ENCODE assay signal across 1 cellular context in genomic region chr20:50980851-50981713, GRCh38.
TF ChIP-seq lines count a peak whose summit lies in the region.

No MANE protein-coding gene starts in this region.

TF ChIP-seq in HepG2, 621 proteins besides CTCF, POLR2A, EP300 and RAD21 (continued from another document and continues in another):
- TF ChIP-seq GMEB1 (CRISPR knock-in tag; IDR thresholded peaks at IDR 0.05; ENCODE audit: borderline replicate concordance) (no peak), CHD2 (IDR thresholded peaks at IDR 0.05; ENCODE audit: low read depth, low read length) (no peak), DMTF1 (CRISPR knock-in tag; IDR thresholded peaks at IDR 0.05) (no peak), ZFY (CRISPR knock-in tag; IDR thresholded peaks at IDR 0.05) (no peak; the same call in 1 of the 2 replicates), TOE1 (CRISPR knock-in tag; IDR thresholded peaks at IDR 0.05) (no peak), STAG1 (CRISPR knock-in tag; IDR thresholded peaks at IDR 0.05) (peak; percentile 74), ZNF335 (CRISPR knock-in tag; IDR thresholded peaks at IDR 0.05) (no peak), ARID4A (CRISPR knock-in tag; IDR thresholded peaks at IDR 0.05; ENCODE audit: borderline replicate concordance) (0 out of 2 replicates have a peak, but pooled peaks have one; percentile 33), PPARG (CRISPR knock-in tag; conservative IDR thresholded peaks at IDR 0.05) (no peak), ZNF143 (CRISPR knock-in tag; IDR thresholded peaks at IDR 0.05) (no peak), MEIS2 (CRISPR knock-in tag; IDR thresholded peaks at IDR 0.05) (peak; percentile 56), FOXA1 (IDR thresholded peaks at IDR 0.05) (no peak), FOXA1 (CRISPR knock-in tag; IDR thresholded peaks at IDR 0.05) (no peak), REPIN1 (CRISPR knock-in tag; IDR thresholded peaks at IDR 0.05; ENCODE audit: borderline replicate concordance, low read depth) (peak; percentile 57; the same call in 1 of the 2 replicates), AHR (CRISPR knock-in tag; IDR thresholded peaks at IDR 0.05) (no peak), PCBP2 (optimal IDR thresholded peaks at IDR 0.05; ENCODE audit: low read depth, low read length, poor library complexity, severe bottlenecking) (no peak), ZFP36 (IDR thresholded peaks at IDR 0.05; ENCODE audit: borderline replicate concordance, low read depth, low read length, partially characterized antibody) (no peak), ZSCAN25 (CRISPR knock-in tag; IDR thresholded peaks at IDR 0.05) (no peak), ZNF414 (CRISPR knock-in tag; IDR thresholded peaks at IDR 0.05) (0 out of 2 replicates have a peak, but pooled peaks have one; percentile 37), HBP1 (CRISPR knock-in tag; IDR thresholded peaks at IDR 0.05; ENCODE audit: low read depth) (0 out of 2 replicates have a peak, but pooled peaks have one; percentile 44), DRAP1 (CRISPR knock-in tag; IDR thresholded peaks at IDR 0.05) (no peak), ZNF3 (CRISPR knock-in tag; IDR thresholded peaks at IDR 0.05) (no peak), NFE2L2 (IDR thresholded peaks at IDR 0.05; ENCODE audit: low read length) (no peak), MEIS1 (CRISPR knock-in tag; IDR thresholded peaks at IDR 0.05; ENCODE audit: borderline replicate concordance) (0 out of 2 replicates have a peak, but pooled peaks have one; percentile 25), ZNF644 (CRISPR knock-in tag; IDR thresholded peaks at IDR 0.05; ENCODE audit: low read depth) (0 out of 2 replicates have a peak, but pooled peaks have one; percentile 61), PHF20 (CRISPR knock-in tag; IDR thresholded peaks at IDR 0.05) (no peak), MED13 (CRISPR knock-in tag; IDR thresholded peaks at IDR 0.05) (no peak), ZFX (CRISPR knock-in tag; IDR thresholded peaks at IDR 0.05; ENCODE audit: low read depth) (0 out of 2 replicates have a peak, but pooled peaks have one; percentile 35), ELF1 (CRISPR knock-in tag; IDR thresholded peaks at IDR 0.05) (no peak), RFXANK (CRISPR knock-in tag; IDR thresholded peaks at IDR 0.05) (no peak), SALL1 (CRISPR knock-in tag; IDR thresholded peaks at IDR 0.05) (peak; percentile 46), EED (CRISPR knock-in tag; IDR thresholded peaks at IDR 0.05) (no peak), ZNF407 (CRISPR knock-in tag; IDR thresholded peaks at IDR 0.05; ENCODE audit: not compliant biosample characterization) (no peak), ZGPAT (CRISPR knock-in tag; IDR thresholded peaks at IDR 0.05) (peak; percentile 32; the same call in 1 of the 2 replicates), ZFP37 (CRISPR knock-in tag; IDR thresholded peaks at IDR 0.05; ENCODE audit: borderline replicate concordance) (peak; percentile 41; the same call in 1 of the 2 replicates), ISL2 (CRISPR knock-in tag; IDR thresholded peaks at IDR 0.05) (peak; percentile 21; the same call in 1 of the 2 replicates), TBP (CRISPR knock-in tag; IDR thresholded peaks at IDR 0.05) (no peak), ZNF264 (CRISPR knock-in tag; IDR thresholded peaks at IDR 0.05) (no peak), MTA1 (CRISPR knock-in tag; IDR thresholded peaks at IDR 0.05; ENCODE audit: borderline replicate concordance) (no peak), ZNF326 (CRISPR knock-in tag; IDR thresholded peaks at IDR 0.05; ENCODE audit: borderline replicate concordance) (no peak), ZNF790 (CRISPR knock-in tag; IDR thresholded peaks at IDR 0.05; ENCODE audit: borderline replicate concordance) (no peak)
